Comparison of ENCODE assay signal across 15 cellular contexts in genomic region chr10:127346604-127347003, GRCh38.
DNase-seq lines count a peak whose midpoint lies in the region; ATAC-seq and TF ChIP-seq lines count a peak whose summit lies in the region.
"Had no signal": no experiment of that assay in that cellular context is flagged by ENCODE, and none has a peak within 500 bp of the region (broad histone marks: within the 10 kb centered on the region; RNA-seq: fewer than 3 reads in every experiment).

No MANE protein-coding gene starts in this region.

- H3K27ac Mint-ChIP-seq in stimulated activated memory B cell treated with anti-CD40 and anti-IgM and Interleukin-4, amounts not matched to agents 10 μg/mL and 1 μg/mL and 100 μg/mL, for 72 hours: no peak overlapping the region
- no peak overlapping the region for H3K27ac Mint-ChIP-seq in endodermal cell

- intact Hi-C loops in left ventricle myocardium superior (cut with micrococcal nuclease): no loop called here

- 92 to 96% methylated on average over 9 to 11 of the region's 11 CpGs for WGBS in endodermal cell (ENCODE audit: insufficient coverage in 1 of 2, insufficient read length in 1 of 2), 2 experiments

- H3K4me1 ChIP-seq in cardiac muscle cell (ENCODE audit: low read depth) (peaks cover 17% of the 10 kb centered on the region), endodermal cell (ENCODE audit: control insufficient read depth, insufficient read depth, low read length) (no peaks in the 10 kb centered on the region)
- H3K4me1 ChIP-seq: testis had no signal

- H3K36me3 ChIP-seq in cardiac muscle cell (no peaks in the 10 kb centered on the region), endodermal cell (ENCODE audit: control insufficient read depth, insufficient read depth, low read length) (peaks cover 9% of the 10 kb centered on the region)

- H3K36me3 Mint-ChIP-seq in stimulated activated memory B cell treated with anti-CD40 and anti-IgM and Interleukin-4, amounts not matched to agents 10 μg/mL and 1 μg/mL and 100 μg/mL, for 72 hours: no peaks in the 10 kb centered on the region
- H3K36me3 Mint-ChIP-seq in endodermal cell (ENCODE audit: low read depth): peaks cover 32% of the 10 kb centered on the region

- no peaks in the 10 kb centered on the region for H3K27me3 ChIP-seq in cardiac muscle cell
- H3K27me3 ChIP-seq in endodermal cell (ENCODE audit: control insufficient read depth, insufficient read depth, low read length, poor library complexity, severe bottlenecking): no peaks in the 10 kb centered on the region
- H3K27me3 ChIP-seq: testis had no signal

- H3K4me3 Mint-ChIP-seq in stimulated activated memory B cell treated with anti-CD40 and anti-IgM and Interleukin-4, amounts not matched to agents 10 μg/mL and 1 μg/mL and 100 μg/mL, for 72 hours: no peak overlapping the region
- H3K4me3 Mint-ChIP-seq in endodermal cell: no peak overlapping the region

- H3K9me3 ChIP-seq in cardiac muscle cell (ENCODE audit: low read depth): no peaks in the 10 kb centered on the region
- H3K9me3 ChIP-seq in endodermal cell (ENCODE audit: control insufficient read depth, low read length): no peaks in the 10 kb centered on the region
- H3K9me3 ChIP-seq: testis had no signal

- ATAC-seq in left ventricle myocardium superior (no peak), GM19023 (IDR thresholded peaks at IDR 0.05; ENCODE audit: unreplicated experiment) (peak; percentile 79), HG03432 (IDR thresholded peaks at IDR 0.05; ENCODE audit: unreplicated experiment) (peak; percentile 90), GM21737 (IDR thresholded peaks at IDR 0.05; ENCODE audit: unreplicated experiment) (no peak)
- ATAC-seq in stimulated activated memory B cell treated with anti-CD40 and anti-IgM and Interleukin-4, amounts not matched to agents 10 μg/mL and 1 μg/mL and 100 μg/mL, for 72 hours: peak; percentile 7

- no peaks in the 10 kb centered on the region for H3K9me3 Mint-ChIP-seq in stimulated activated memory B cell treated with anti-CD40 and anti-IgM and Interleukin-4, amounts not matched to agents 10 μg/mL and 1 μg/mL and 100 μg/mL, for 72 hours
- no peaks in the 10 kb centered on the region for H3K9me3 Mint-ChIP-seq in endodermal cell

- H3K4me3 ChIP-seq in cardiac muscle cell (no peak overlapping the region), endodermal cell (ENCODE audit: low read length) (no peak overlapping the region)
- H3K4me3 ChIP-seq: testis had no signal

- no peaks in the 10 kb centered on the region for H3K4me1 Mint-ChIP-seq in stimulated activated memory B cell treated with anti-CD40 and anti-IgM and Interleukin-4, amounts not matched to agents 10 μg/mL and 1 μg/mL and 100 μg/mL, for 72 hours
- peaks cover 18% of the 10 kb centered on the region for H3K4me1 Mint-ChIP-seq in endodermal cell

- DNase-seq in cardiac muscle cell (ENCODE audit: low read depth in 1 of 2, low spot score in 1 of 2): peak in 1 of 2 donors; percentile 30
- no peak for DNase-seq in left ventricle myocardium superior
- no peak for DNase-seq in NCI-H1092 treated with DMSO at 0.1 percent for 48 hours (lab: John Stamatoyannopoulos, UW)
- no peak for DNase-seq in endodermal cell
- DNase-seq: activated CD8-positive, alpha-beta memory T cell treated with anti-CD3 and anti-CD28 coated beads, Interleukin-2, amount 50 U/mL, for 4 hours; COR-L47; effector memory CD4-positive, alpha-beta T cell; GDM1; mesenchymal stem cell; NCI-H187; testis had no signal

- H3K27ac ChIP-seq in cardiac muscle cell (peak overlapping the region; percentile 44), endodermal cell (ENCODE audit: low read depth, low read length) (no peak overlapping the region)
- H3K27ac ChIP-seq: testis had no signal

- H3K9ac ChIP-seq in endodermal cell (ENCODE audit: extremely low read depth, low read length, poor library complexity, severe bottlenecking): no peak overlapping the region

- no peak for TF ChIP-seq CTCF in cardiac muscle cell (IDR thresholded peaks at IDR 0.05; ENCODE audit: low read depth, low read length)
- no peak for TF ChIP-seq CTCF in endodermal cell (conservative IDR thresholded peaks at IDR 0.05)

- no peaks in the 10 kb centered on the region for H3K27me3 Mint-ChIP-seq in stimulated activated memory B cell treated with anti-CD40 and anti-IgM and Interleukin-4, amounts not matched to agents 10 μg/mL and 1 μg/mL and 100 μg/mL, for 72 hours
- H3K27me3 Mint-ChIP-seq in endodermal cell (ENCODE audit: insufficient read depth): no peaks in the 10 kb centered on the region

Comparison
In these comparisons a context has a peak if more than half of its experiments do, and no peak if none do; other contexts are left out.
1. ATAC-seq: peak in GM19023 (single experiment), HG03432 (single experiment) and stimulated activated memory B cell treated with anti-CD40 and anti-IgM and Interleukin-4, amounts not matched to agents 10 μg/mL and 1 μg/mL and 100 μg/mL, for 72 hours (single experiment); none in left ventricle myocardium superior (single experiment) and GM21737 (single experiment).